9 cellular contexts compared by ENCODE assay signal in genomic region chr3:134312072-134312872, GRCh38.
DNase-seq lines count a peak whose midpoint lies in the region; ATAC-seq, FAIRE-seq and TF ChIP-seq lines count a peak whose summit lies in the region.
"Had no signal": no experiment of that assay in that cellular context is flagged by ENCODE, and none has a peak within 500 bp of the region (broad histone marks: within the 10 kb centered on the region; RNA-seq: fewer than 3 reads in every experiment).

No MANE protein-coding gene starts in this region.

- H3K4me2 ChIP-seq in A549 (peak overlapping the region; percentile 8), mesenchymal stem cell (ENCODE audit: low read length, poor library complexity, severe bottlenecking) (no peak overlapping the region)

- H4K8ac ChIP-seq in mesenchymal stem cell (ENCODE audit: low read length) = peak overlapping the region; percentile 59

- WGBS in A549 (ENCODE audit: missing lambda C conversion rate) = 88% methylated on average over 22 of the region's 28 CpGs
- 83% methylated on average over 28 of the region's 28 CpGs for WGBS in mesenchymal stem cell

- peak overlapping the region; percentile 61 for H3K9ac ChIP-seq in mesenchymal stem cell (ENCODE audit: low read length)

- peak overlapping the region; percentile 8 for H2AFZ ChIP-seq in mesenchymal stem cell (ENCODE audit: low read depth, low read length)

- peaks cover 87% of the 10 kb centered on the region for H3K4me1 ChIP-seq in A549
- H3K4me1 ChIP-seq in mesenchymal stem cell (ENCODE audit: control insufficient read depth, insufficient read depth, low read depth, low read length) = peaks cover 64% of the 10 kb centered on the region

- peak overlapping the region; percentile 97 to 100 for H3K27ac ChIP-seq in A549
- peak overlapping the region; percentile 75 for H3K27ac ChIP-seq in mesenchymal stem cell (ENCODE audit: low read length, poor library complexity, severe bottlenecking)

- H3K18ac ChIP-seq in mesenchymal stem cell (ENCODE audit: low read depth in 1 of 2, low read length in 2 of 2) = peak overlapping the region; percentile 28 to 79

- TF ChIP-seq RAD21 in A549 (conservative IDR thresholded peaks at IDR 0.05 in 1 of 2, IDR thresholded peaks at IDR 0.05 in 1 of 2) = no peak

- TF ChIP-seq CTCF in A549 (IDR thresholded peaks at IDR 0.05) = no peak
- TF ChIP-seq CTCF in cardiac fibroblast (IDR thresholded peaks at IDR 0.05; ENCODE audit: low read depth, low read length) = peak; percentile 39

- H2BK12ac ChIP-seq in mesenchymal stem cell (ENCODE audit: low read length in 2 of 2) = peak overlapping the region; percentile 88 to 98

- H2BK15ac ChIP-seq in mesenchymal stem cell (ENCODE audit: low read depth, poor library complexity, severe bottlenecking) = peak overlapping the region; percentile 97

- no peaks in the 10 kb centered on the region for H3K79me1 ChIP-seq in mesenchymal stem cell (replicated peaks; ENCODE audit: low read length, poor library complexity, severe bottlenecking)

- no peak for DNase-seq in A549 (ENCODE audit: low read depth in 1 of 2, low spot score in 1 of 2)
- DNase-seq in H4 (ENCODE audit: low spot score) = peak; percentile 8
- DNase-seq in cardiac fibroblast (ENCODE audit: low read depth in 2 of 2) = peak; percentile 75 to 79
- DNase-seq in mesenchymal stem cell = no peak
- DNase-seq in NCI-H82 treated with DMSO at 0.1 percent for 48 hours (lab: John Stamatoyannopoulos, UW; ENCODE audit: unreplicated experiment) = no peak
- no peak for DNase-seq in NK-92 (lab: John Stamatoyannopoulos, UW; ENCODE audit: unreplicated experiment)
- DNase-seq in activated CD4-positive, alpha-beta T cell treated with anti-CD3 and anti-CD28 coated beads for 4 hours = no peak
- DNase-seq in midbrain (lab: John Stamatoyannopoulos, UW) = no peak

- POLR2A ChIA-PET in A549 (lab: Yijun Ruan, JAX) = interaction anchor here (3.9 kb wide), 1 partner anchor 53 kb away, joined by 49 read pairs; no protein-coding TSS in a partner anchor

- no peaks in the 10 kb centered on the region for H3K36me3 ChIP-seq in mesenchymal stem cell (ENCODE audit: control insufficient read depth in 1 of 2, insufficient read depth in 2 of 2, low read depth in 1 of 2, low read length in 2 of 2)

- no peak overlapping the region for H3K14ac ChIP-seq in mesenchymal stem cell (ENCODE audit: low read length in 2 of 2)

- H3K4me3 ChIP-seq in A549 (no peak overlapping the region), cardiac fibroblast (replicated peaks in 1 of 2; ENCODE audit: low read depth in 2 of 2, low read length in 2 of 2) (no peak overlapping the region), mesenchymal stem cell (ENCODE audit: insufficient read depth in 1 of 2, low read depth in 1 of 2, low read length in 2 of 2) (no peak overlapping the region)
- H3K4me3 ChIP-seq: GM12878 had no signal

- no peak for TF ChIP-seq POLR2A in A549 (IDR thresholded peaks at IDR 0.05; ENCODE audit: low read length)

- no peak overlapping the region for H3K23ac ChIP-seq in mesenchymal stem cell (ENCODE audit: low read length in 2 of 2)

- peak overlapping the region; percentile 87 for H2BK5ac ChIP-seq in mesenchymal stem cell (ENCODE audit: low read depth, low read length, poor library complexity, severe bottlenecking)

- H2AK5ac ChIP-seq in mesenchymal stem cell (ENCODE audit: low read length, severe bottlenecking) = peak overlapping the region; percentile 99

- no peak for TF ChIP-seq EP300 in A549 (IDR thresholded peaks at IDR 0.05)

- H3K27me3 ChIP-seq in mesenchymal stem cell (ENCODE audit: control insufficient read depth in 1 of 2, insufficient read depth in 1 of 2, low read length in 2 of 2) = no peaks in the 10 kb centered on the region

- H2BK120ac ChIP-seq in mesenchymal stem cell (ENCODE audit: low read depth, low read length) = peak overlapping the region; percentile 64

- H3K4ac ChIP-seq in mesenchymal stem cell (ENCODE audit: low read depth in 1 of 2, low read length in 2 of 2) = peak overlapping the region; percentile 3 to 40

- ATAC-seq in A549 = no peak
- ATAC-seq: GM12878 had no signal

- no peak for FAIRE-seq in A549 (lab: Jason Lieb, UNC)
- FAIRE-seq: GM12878 had no signal

- peak overlapping the region; percentile 84 for H4K91ac ChIP-seq in mesenchymal stem cell (ENCODE audit: low read length)

- CTCF ChIA-PET in A549 (lab: Yijun Ruan, JAX) = interaction anchor here (0.9 to 16.1 kb wide), 10 partner anchors 14 to 181 kb away, joined by 3 to 438 read pairs (median 5); partner anchors contain the start of genes AMOTL2, ANAPC13 and CEP63

- H3K9me3 ChIP-seq in A549 = no peaks in the 10 kb centered on the region
- H3K9me3 ChIP-seq in mesenchymal stem cell (ENCODE audit: control insufficient read depth, low read length) = no peaks in the 10 kb centered on the region

TF ChIP-seq in A549, 52 proteins besides CTCF, POLR2A, EP300 and RAD21:
- TF ChIP-seq E2F6 (IDR thresholded peaks at IDR 0.05; ENCODE audit: borderline replicate concordance, low read depth) (peak; percentile 82), PHF8 (IDR thresholded peaks at IDR 0.05; ENCODE audit: borderline replicate concordance, low read depth) (no peak), MAFK (IDR thresholded peaks at IDR 0.05; ENCODE audit: partially characterized antibody) (no peak), ZSCAN20 (CRISPR knock-in tag; IDR thresholded peaks at IDR 0.05) (no peak), MYC (IDR thresholded peaks at IDR 0.05; ENCODE audit: borderline replicate concordance, low read length) (no peak), ATOH8 (CRISPR knock-in tag; IDR thresholded peaks at IDR 0.05; ENCODE audit: low read depth) (no peak)

Comparison
In these comparisons a context has a peak if more than half of its experiments do, and no peak if none do; other contexts are left out.
1. DNase-seq: peak in H4 (single experiment) and cardiac fibroblast (2 of 2); none in A549 (0 of 2), mesenchymal stem cell (single experiment), NCI-H82 treated with DMSO at 0.1 percent for 48 hours (single experiment), NK-92 (single experiment), activated CD4-positive, alpha-beta T cell treated with anti-CD3 and anti-CD28 coated beads for 4 hours (0 of 2) and midbrain (single experiment).